In the genomic region with DNA sequence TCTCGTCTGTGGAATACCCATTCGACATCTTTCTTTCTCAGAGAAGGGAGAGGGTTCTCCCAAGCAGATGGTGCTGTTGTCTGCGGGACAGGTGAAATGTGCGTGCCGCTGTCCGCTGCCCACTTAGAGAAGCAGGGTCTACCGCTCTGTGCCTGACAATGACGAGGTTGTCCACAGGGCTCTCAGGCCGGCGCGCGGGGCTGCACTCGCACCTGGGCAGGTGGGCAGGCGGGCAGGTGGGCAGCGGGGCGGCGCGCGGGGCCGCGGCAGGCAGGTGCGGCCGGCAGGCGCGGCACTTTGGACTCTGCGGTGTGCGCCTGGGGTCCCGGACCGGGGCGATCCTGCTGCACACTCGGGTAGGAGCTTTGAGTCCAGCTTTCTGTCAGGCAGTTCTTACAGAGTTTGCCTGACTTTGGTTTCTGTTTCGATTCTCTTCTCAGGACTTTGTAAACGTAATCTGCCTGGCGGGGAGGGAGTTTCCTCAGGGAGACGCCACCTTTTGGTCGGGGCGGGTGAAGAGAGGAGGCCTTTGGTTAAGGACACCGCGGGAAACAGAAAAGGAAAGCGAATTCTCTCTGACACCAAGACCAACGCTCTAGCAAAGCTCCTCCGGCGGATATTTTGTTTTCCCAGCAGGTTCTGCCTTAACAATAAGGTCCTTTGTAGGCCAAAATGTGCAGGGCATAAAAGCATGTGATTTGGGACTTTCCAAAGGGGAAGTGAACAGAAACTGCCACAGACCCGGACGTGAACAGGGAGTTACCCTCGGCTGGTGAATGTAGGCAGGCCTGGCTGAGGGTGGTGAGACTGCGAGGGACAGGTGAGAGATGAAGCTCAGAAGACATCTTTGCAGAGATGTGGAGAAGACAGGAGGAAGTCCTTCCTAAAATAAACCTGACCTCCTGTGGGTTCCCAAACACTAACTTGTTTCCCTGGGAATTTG, we compare ENCODE assay signal across 8 cellular contexts. TPM values are rescaled to one million over a fixed set of nuclear protein-coding genes. Genes with fewer than 3 reads are reported as not detected.
DNase-seq lines count a peak whose midpoint lies in the region; ATAC-seq, FAIRE-seq and TF ChIP-seq lines count a peak whose summit lies in the region.

A gene (minus strand): TSS at position 405 of the 943 bp plus-strand sequence. CDS start 377 bp downstream, at position 28.

- H3K4me3 ChIP-seq in bronchial epithelial cell (ENCODE audit: low read depth, low read length) = peak within 1 kb of the TSS; percentile 76

- peak; percentile 78 for DNase-seq in NCI-H2107 treated with DMSO at 0.1 percent for 48 hours (lab: John Stamatoyannopoulos, UW; ENCODE audit: unreplicated experiment)
- peak; percentile 70 for DNase-seq in WTC11 (ENCODE audit: low spot score)
- peak; percentile 78 for DNase-seq in bronchial epithelial cell (ENCODE audit: low read depth)
- peak; percentile 79 to 81 (median 81) for DNase-seq in immature natural killer cell
- peak; percentile 72 for DNase-seq in smooth muscle cell of the brain vasculature (ENCODE audit: low read depth, low spot score)

- H3K4me1 Mint-ChIP-seq in WTC11 (peaks cover 23% of the 10 kb centered on the region), immature natural killer cell (peaks cover 52 to 73% of the 10 kb centered on the region in 2 donors)

- H3K9me3 Mint-ChIP-seq in WTC11 (peaks cover 6% of the 10 kb centered on the region; the same call in 1 of the 2 replicates), immature natural killer cell (no peaks in the 10 kb centered on the region)

- TF ChIP-seq POLR2A in GM18505 (IDR thresholded peaks at IDR 0.05; ENCODE audit: borderline replicate concordance, extremely low read depth, insufficient read depth, insufficient read length) = peak; percentile 44

- POLR2A ChIA-PET in WTC11 (lab: Charles Lee) = no interaction called here

- H3K27me3 Mint-ChIP-seq in WTC11 (ENCODE audit: low read depth) = peaks cover 21% of the 10 kb centered on the region
- peaks cover 0 to 4% (median 0%) of the 10 kb centered on the region in 3 donors for H3K27me3 Mint-ChIP-seq in immature natural killer cell (ENCODE audit: low read depth in 3 of 3)

- ATAC-seq in GM18505 (IDR thresholded peaks at IDR 0.05; ENCODE audit: unreplicated experiment) (peak; percentile 84), HG02970 (IDR thresholded peaks at IDR 0.05; ENCODE audit: low FRiP score, unreplicated experiment) (peak; percentile 84), WTC11 (peak; percentile 87)

- peak within 1 kb of the TSS; percentile 77 for H3K27ac ChIP-seq in 22Rv1

- H3K27ac Mint-ChIP-seq in WTC11 = peak within 1 kb of the TSS; percentile 50; the same call in 1 of the 2 replicates
- H3K27ac Mint-ChIP-seq in immature natural killer cell = peak within 1 kb of the TSS; percentile 95 to 99 (median 98)

- no peaks in the 10 kb centered on the region for H3K27me3 ChIP-seq in bronchial epithelial cell (ENCODE audit: control insufficient read depth, insufficient read depth, low read length)

- peak within 1 kb of the TSS; percentile 82 for H3K4me3 Mint-ChIP-seq in WTC11
- H3K4me3 Mint-ChIP-seq in immature natural killer cell = peak within 1 kb of the TSS; percentile 92 to 99 (median 95)

- H3K36me3 Mint-ChIP-seq in WTC11 (no peaks in the 10 kb centered on the region), immature natural killer cell (peaks cover 0 to 4% (median 0%) of the 10 kb centered on the region in 3 donors)

- no peak for FAIRE-seq in bronchial epithelial cell (lab: Jason Lieb, UNC)

- CTCF ChIA-PET in WTC11 (lab: Charles Lee) = interaction anchor here (0.5 to 2.6 kb wide), 11 partner anchors 9 to 376 kb away, joined by 3 to 20 read pairs (median 4); no protein-coding TSS in a partner anchor

- H3K36me3 ChIP-seq in bronchial epithelial cell (ENCODE audit: control insufficient read depth, insufficient read depth, low read length) = no peaks in the 10 kb centered on the region

- TF ChIP-seq CTCF in 22Rv1 (IDR thresholded peaks at IDR 0.05) = peak; percentile 37
- TF ChIP-seq CTCF in WTC11 (IDR thresholded peaks at IDR 0.05) = no peak
- TF ChIP-seq CTCF in bronchial epithelial cell (IDR thresholded peaks at IDR 0.05; ENCODE audit: insufficient read depth, low read length, severe bottlenecking) = peak; percentile 44

TF ChIP-seq in WTC11, 78 proteins besides CTCF, POLR2A, EP300 and RAD21 (continues in another document):
- TF ChIP-seq, protein P1, sequence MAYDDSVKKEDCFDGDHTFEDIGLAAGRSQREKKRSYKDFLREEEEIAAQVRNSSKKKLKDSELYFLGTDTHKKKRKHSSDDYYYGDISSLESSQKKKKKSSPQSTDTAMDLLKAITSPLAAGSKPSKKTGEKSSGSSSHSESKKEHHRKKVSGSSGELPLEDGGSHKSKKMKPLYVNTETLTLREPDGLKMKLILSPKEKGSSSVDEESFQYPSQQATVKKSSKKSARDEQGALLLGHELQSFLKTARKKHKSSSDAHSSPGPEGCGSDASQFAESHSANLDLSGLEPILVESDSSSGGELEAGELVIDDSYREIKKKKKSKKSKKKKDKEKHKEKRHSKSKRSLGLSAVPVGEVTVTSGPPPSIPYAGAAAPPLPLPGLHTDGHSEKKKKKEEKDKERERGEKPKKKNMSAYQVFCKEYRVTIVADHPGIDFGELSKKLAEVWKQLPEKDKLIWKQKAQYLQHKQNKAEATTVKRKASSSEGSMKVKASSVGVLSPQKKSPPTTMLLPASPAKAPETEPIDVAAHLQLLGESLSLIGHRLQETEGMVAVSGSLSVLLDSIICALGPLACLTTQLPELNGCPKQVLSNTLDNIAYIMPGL (CRISPR knock-in tag; IDR thresholded peaks at IDR 0.05) = 0 out of 2 replicates have a peak, but pooled peaks have one; percentile 2
- TF ChIP-seq, protein P2, sequence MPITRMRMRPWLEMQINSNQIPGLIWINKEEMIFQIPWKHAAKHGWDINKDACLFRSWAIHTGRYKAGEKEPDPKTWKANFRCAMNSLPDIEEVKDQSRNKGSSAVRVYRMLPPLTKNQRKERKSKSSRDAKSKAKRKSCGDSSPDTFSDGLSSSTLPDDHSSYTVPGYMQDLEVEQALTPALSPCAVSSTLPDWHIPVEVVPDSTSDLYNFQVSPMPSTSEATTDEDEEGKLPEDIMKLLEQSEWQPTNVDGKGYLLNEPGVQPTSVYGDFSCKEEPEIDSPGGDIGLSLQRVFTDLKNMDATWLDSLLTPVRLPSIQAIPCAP (CRISPR knock-in tag; IDR thresholded peaks at IDR 0.05) = no peak
- 0 out of 2 replicates have a peak, but pooled peaks have one; percentile 19 for TF ChIP-seq NFYB (CRISPR knock-in tag; conservative IDR thresholded peaks at IDR 0.05; ENCODE audit: low read depth)
- 0 out of 2 replicates have a peak, but pooled peaks have one; percentile 13 for TF ChIP-seq FOXK1 (CRISPR knock-in tag; IDR thresholded peaks at IDR 0.05)
- 0 out of 2 replicates have a peak, but pooled peaks have one; percentile 28 for TF ChIP-seq CREM (CRISPR knock-in tag; IDR thresholded peaks at IDR 0.05)
- TF ChIP-seq, protein P3, sequence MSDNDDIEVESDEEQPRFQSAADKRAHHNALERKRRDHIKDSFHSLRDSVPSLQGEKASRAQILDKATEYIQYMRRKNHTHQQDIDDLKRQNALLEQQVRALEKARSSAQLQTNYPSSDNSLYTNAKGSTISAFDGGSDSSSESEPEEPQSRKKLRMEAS (CRISPR knock-in tag; IDR thresholded peaks at IDR 0.05) = 0 out of 2 replicates have a peak, but pooled peaks have one; percentile 39
- TF ChIP-seq FOXP1 (CRISPR knock-in tag; IDR thresholded peaks at IDR 0.05; ENCODE audit: borderline replicate concordance) = peak; percentile 72; the same call in 1 of the 2 replicates
- TF ChIP-seq, protein P4, sequence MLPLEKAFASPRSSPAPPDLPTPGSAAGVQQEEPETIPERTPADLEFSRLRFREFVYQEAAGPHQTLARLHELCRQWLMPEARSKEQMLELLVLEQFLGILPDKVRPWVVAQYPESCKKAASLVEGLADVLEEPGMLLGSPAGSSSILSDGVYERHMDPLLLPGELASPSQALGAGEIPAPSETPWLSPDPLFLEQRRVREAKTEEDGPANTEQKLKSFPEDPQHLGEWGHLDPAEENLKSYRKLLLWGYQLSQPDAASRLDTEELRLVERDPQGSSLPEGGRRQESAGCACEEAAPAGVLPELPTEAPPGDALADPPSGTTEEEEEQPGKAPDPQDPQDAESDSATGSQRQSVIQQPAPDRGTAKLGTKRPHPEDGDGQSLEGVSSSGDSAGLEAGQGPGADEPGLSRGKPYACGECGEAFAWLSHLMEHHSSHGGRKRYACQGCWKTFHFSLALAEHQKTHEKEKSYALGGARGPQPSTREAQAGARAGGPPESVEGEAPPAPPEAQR (CRISPR knock-in tag; IDR thresholded peaks at IDR 0.05) = no peak
- no peak for TF ChIP-seq ZNF121 (CRISPR knock-in tag; IDR thresholded peaks at IDR 0.05)
- no peak for TF ChIP-seq MXD4 (CRISPR knock-in tag; IDR thresholded peaks at IDR 0.05; ENCODE audit: borderline replicate concordance)
- TF ChIP-seq, protein P5, sequence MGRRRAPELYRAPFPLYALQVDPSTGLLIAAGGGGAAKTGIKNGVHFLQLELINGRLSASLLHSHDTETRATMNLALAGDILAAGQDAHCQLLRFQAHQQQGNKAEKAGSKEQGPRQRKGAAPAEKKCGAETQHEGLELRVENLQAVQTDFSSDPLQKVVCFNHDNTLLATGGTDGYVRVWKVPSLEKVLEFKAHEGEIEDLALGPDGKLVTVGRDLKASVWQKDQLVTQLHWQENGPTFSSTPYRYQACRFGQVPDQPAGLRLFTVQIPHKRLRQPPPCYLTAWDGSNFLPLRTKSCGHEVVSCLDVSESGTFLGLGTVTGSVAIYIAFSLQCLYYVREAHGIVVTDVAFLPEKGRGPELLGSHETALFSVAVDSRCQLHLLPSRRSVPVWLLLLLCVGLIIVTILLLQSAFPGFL (CRISPR knock-in tag; IDR thresholded peaks at IDR 0.05; ENCODE audit: borderline replicate concordance) = no peak

RNA-seq across cellular contexts. Expression of the gene that starts here (rescaled TPM):
- 1.3 to 2.3 TPM (median 2.1 TPM) in 3 replicates for total RNA-seq in WTC11 (2021)
- 2.6 and 4.2 TPM in 2 replicates for total RNA-seq in bronchial epithelial cell
- 10 to 100 TPM in 1 of 3 donors, 1 to 10 TPM in 2; 7.2 to 16.8 (median 9.8) TPM for polyA plus RNA-seq in immature natural killer cell

Comparison
In these comparisons a context has a peak if more than half of its experiments do, and no peak if none do; other contexts are left out.
1. Peak in every context shown above with its lines: DNase-seq, ATAC-seq, H3K4me3 ChIP-seq and H3K27ac ChIP-seq.